11 cellular contexts compared by ENCODE assay signal in the genomic region with DNA sequence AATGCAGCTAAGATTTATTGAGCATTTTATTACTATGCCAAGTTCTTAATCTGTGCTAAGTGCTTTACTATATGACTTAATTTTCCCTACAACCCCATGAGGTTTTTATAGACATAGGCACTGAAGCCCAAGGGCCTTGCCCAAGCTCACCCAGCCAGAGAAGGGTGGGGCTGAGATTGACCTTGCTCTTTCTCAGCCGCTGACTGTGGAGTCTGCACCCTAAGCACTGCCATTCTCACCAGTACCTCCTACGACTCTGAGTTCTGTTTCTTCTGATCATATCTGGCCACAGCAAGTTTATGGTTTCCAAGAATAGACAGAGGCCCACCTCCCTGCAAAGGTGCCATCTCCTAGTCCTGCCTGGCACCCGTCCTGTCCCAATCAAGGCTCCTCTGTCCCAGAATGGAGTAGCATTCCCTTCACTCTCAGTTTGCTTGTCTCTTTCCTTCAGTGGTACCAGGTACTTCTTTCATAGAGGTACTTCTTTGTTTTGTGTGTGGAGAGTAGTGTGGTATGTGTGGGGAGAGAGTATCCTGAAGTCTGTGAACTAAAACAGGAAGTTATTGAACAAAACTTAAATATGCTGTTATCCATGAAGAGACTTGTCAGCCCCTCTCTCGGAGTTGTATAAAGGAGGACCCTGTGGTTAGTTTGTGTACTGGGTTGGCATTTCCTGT. TPM values are rescaled to one million over a fixed set of nuclear protein-coding genes. Genes with fewer than 3 reads are reported as not detected.
A peak's percentile ranks its signal among the peaks of the same experiment; 100 is the strongest.
DNase-seq lines count a peak whose midpoint lies in the region; ATAC-seq and TF ChIP-seq lines count a peak whose summit lies in the region.
"Had no signal": no experiment of that assay in that cellular context is flagged by ENCODE, and none has a peak within 500 bp of the region (broad histone marks: within the 10 kb centered on the region; RNA-seq: fewer than 3 reads in every experiment).

No MANE protein-coding gene starts in this region.

- peak overlapping the region; percentile 59 for H3K27ac Mint-ChIP-seq in MCF 10A (ENCODE audit: low read depth, unreplicated experiment)
- H3K27ac Mint-ChIP-seq in WTC11, result peak overlapping the region; percentile 13; the same call in 1 of the 2 replicates
- peak overlapping the region; percentile 6 to 69 (median 48) for H3K27ac Mint-ChIP-seq in immature natural killer cell
- H3K27ac Mint-ChIP-seq in stimulated activated naive CD8-positive, alpha-beta T cell treated with anti-CD3 and anti-CD28 coated beads, Interleukin-15, amount 100 ng/mL, for 72 hours, result peak overlapping the region; percentile 77 to 95
- H3K27ac Mint-ChIP-seq in type B pancreatic cell, result no peak overlapping the region

- TF ChIP-seq CTCF in MCF 10A (IDR thresholded peaks at IDR 0.05; ENCODE audit: unreplicated experiment) (no peak), breast epithelium (IDR thresholded peaks at IDR 0.05) (no peak), WTC11 (IDR thresholded peaks at IDR 0.05) (no peak), type B pancreatic cell (conservative IDR thresholded peaks at IDR 0.05) (no peak)

- no peak for ATAC-seq in WTC11
- ATAC-seq in stimulated activated naive CD8-positive, alpha-beta T cell treated with anti-CD3 and anti-CD28 coated beads, Interleukin-15, amount 100 ng/mL, for 72 hours, result no peak
- ATAC-seq: gastroesophageal sphincter had no signal

- intact Hi-C loops in MCF 10A (cut with micrococcal nuclease) (no loop called here), breast epithelium (cut with DNase I; ENCODE audit: low total_unique reads) (no loop called here)

- H3K9me3 Mint-ChIP-seq in MCF 10A (ENCODE audit: unreplicated experiment) (no peaks in the 10 kb centered on the region), WTC11 (no peaks in the 10 kb centered on the region), immature natural killer cell (no peaks in the 10 kb centered on the region), type B pancreatic cell (no peaks in the 10 kb centered on the region)
- no peaks in the 10 kb centered on the region for H3K9me3 Mint-ChIP-seq in stimulated activated naive CD8-positive, alpha-beta T cell treated with anti-CD3 and anti-CD28 coated beads, Interleukin-15, amount 100 ng/mL, for 72 hours
- H3K9me3 Mint-ChIP-seq: IgD-negative memory B cell had no signal

- CTCF ChIA-PET in MCF 10A (lab: Yijun Ruan, JAX) (interaction anchor here (0.5 to 1.5 kb wide), 4 partner anchors 13 to 75 kb away, joined by 3 read pairs; no protein-coding TSS in a partner anchor), WTC11 (lab: Charles Lee) (no interaction called here), HEK293T (lab: Yijun Ruan, JAX) (no interaction called here)

- H3K27ac ChIP-seq in breast epithelium, result no peak overlapping the region
- H3K27ac ChIP-seq: gastroesophageal sphincter, VCaP had no signal

- DNase-seq in MCF 10A (ENCODE audit: unreplicated experiment) (no peak), breast epithelium (ENCODE audit: low spot score in 2 of 2) (no peak), WTC11 (ENCODE audit: low spot score) (no peak), immature natural killer cell (peak; percentile 16 to 38 (median 29)), HEK293T (ENCODE audit: extremely low spot score) (no peak), type B pancreatic cell (ENCODE audit: extremely low spot score, unreplicated experiment) (no peak), SIG-M5 (lab: John Stamatoyannopoulos, UW) (no peak)
- DNase-seq in stimulated activated naive CD8-positive, alpha-beta T cell treated with anti-CD3 and anti-CD28 coated beads, Interleukin-15, amount 100 ng/mL, for 72 hours, result no peak

- H3K4me1 ChIP-seq in breast epithelium, result no peaks in the 10 kb centered on the region

- H3K4me1 Mint-ChIP-seq in MCF 10A (ENCODE audit: insufficient read depth, unreplicated experiment) (peaks cover 14% of the 10 kb centered on the region), WTC11 (peaks cover 5% of the 10 kb centered on the region), immature natural killer cell (peaks cover 54 to 65% of the 10 kb centered on the region in 2 donors), type B pancreatic cell (ENCODE audit: unreplicated experiment) (peaks cover 6% of the 10 kb centered on the region)
- peaks cover 23% of the 10 kb centered on the region for H3K4me1 Mint-ChIP-seq in stimulated activated naive CD8-positive, alpha-beta T cell treated with anti-CD3 and anti-CD28 coated beads, Interleukin-15, amount 100 ng/mL, for 72 hours

- TF ChIP-seq POLR2A in breast epithelium (IDR thresholded peaks at IDR 0.05), result no peak

- H3K4me3 Mint-ChIP-seq in MCF 10A (ENCODE audit: unreplicated experiment), result no peak overlapping the region
- H3K4me3 Mint-ChIP-seq in WTC11, result no peak overlapping the region
- H3K4me3 Mint-ChIP-seq in immature natural killer cell, result peak overlapping the region; percentile 17 to 73 (median 45)
- H3K4me3 Mint-ChIP-seq in stimulated activated naive CD8-positive, alpha-beta T cell treated with anti-CD3 and anti-CD28 coated beads, Interleukin-15, amount 100 ng/mL, for 72 hours, result no peak overlapping the region
- H3K4me3 Mint-ChIP-seq in type B pancreatic cell, result no peak overlapping the region
- H3K4me3 Mint-ChIP-seq: IgD-negative memory B cell had no signal

- H3K36me3 ChIP-seq in breast epithelium, result peaks cover 18% of the 10 kb centered on the region

- BruUV-seq in MCF 10A (replicated peaks; lab: Mats Ljungman, UMichigan), result no TSS peak

- H3K9me3 ChIP-seq in breast epithelium, result no peaks in the 10 kb centered on the region
- H3K9me3 ChIP-seq: gastroesophageal sphincter had no signal

- H3K36me3 Mint-ChIP-seq in MCF 10A (ENCODE audit: insufficient read depth, unreplicated experiment) (peaks cover 100% of the 10 kb centered on the region), WTC11 (peaks cover 67% of the 10 kb centered on the region), immature natural killer cell (peaks cover 69 to 71% (median 69%) of the 10 kb centered on the region in 3 donors), type B pancreatic cell (peaks cover 37% of the 10 kb centered on the region)

- POLR2A ChIA-PET in MCF 10A (lab: Yijun Ruan, JAX) (interaction anchor here (1.2 kb wide), 1 partner anchor 7 kb away, joined by 3 read pairs; no protein-coding TSS in a partner anchor), WTC11 (lab: Charles Lee) (no interaction called here), HEK293T (lab: Yijun Ruan, JAX) (no interaction called here)

- no peaks in the 10 kb centered on the region for H3K27me3 ChIP-seq in breast epithelium
- H3K27me3 ChIP-seq: gastroesophageal sphincter had no signal

- no peak overlapping the region for H3K4me3 ChIP-seq in breast epithelium
- H3K4me3 ChIP-seq: gastroesophageal sphincter had no signal

- H3K27me3 Mint-ChIP-seq in MCF 10A (ENCODE audit: insufficient read depth, unreplicated experiment), result no peaks in the 10 kb centered on the region
- no peaks in the 10 kb centered on the region for H3K27me3 Mint-ChIP-seq in WTC11 (ENCODE audit: low read depth)
- H3K27me3 Mint-ChIP-seq in immature natural killer cell (ENCODE audit: low read depth in 3 of 3), result peaks cover 8 to 20% (median 18%) of the 10 kb centered on the region in 3 donors
- no peaks in the 10 kb centered on the region for H3K27me3 Mint-ChIP-seq in stimulated activated naive CD8-positive, alpha-beta T cell treated with anti-CD3 and anti-CD28 coated beads, Interleukin-15, amount 100 ng/mL, for 72 hours
- H3K27me3 Mint-ChIP-seq in type B pancreatic cell, result no peaks in the 10 kb centered on the region
- H3K27me3 Mint-ChIP-seq: IgD-negative memory B cell had no signal

TF ChIP-seq in WTC11, 78 proteins besides CTCF, POLR2A, EP300 and RAD21 (continues in another document):
- TF ChIP-seq ETV6 (CRISPR knock-in tag; IDR thresholded peaks at IDR 0.05), result no peak
- no peak for TF ChIP-seq GRHL2 (CRISPR knock-in tag; IDR thresholded peaks at IDR 0.05; ENCODE audit: insufficient replicate concordance, severe bottlenecking)

TF ChIP-seq in HEK293T, 16 proteins besides CTCF, POLR2A, EP300 and RAD21:
- TF ChIP-seq ZNF384 (IDR thresholded peaks at IDR 0.05), result no peak
- TF ChIP-seq CTBP1 (IDR thresholded peaks at IDR 0.05; ENCODE audit: borderline replicate concordance), result no peak
- no peak for TF ChIP-seq HDGF (IDR thresholded peaks at IDR 0.05; ENCODE audit: borderline replicate concordance)
- no peak for TF ChIP-seq L3MBTL2 (conservative IDR thresholded peaks at IDR 0.05)
- no peak for TF ChIP-seq BHLHE40 (IDR thresholded peaks at IDR 0.05; ENCODE audit: borderline replicate concordance)
- no peak for TF ChIP-seq NFRKB (IDR thresholded peaks at IDR 0.05)
- no peak for TF ChIP-seq ELF4 (IDR thresholded peaks at IDR 0.05)
- TF ChIP-seq SP1 (IDR thresholded peaks at IDR 0.05), result no peak
- TF ChIP-seq FOXM1 (IDR thresholded peaks at IDR 0.05; ENCODE audit: borderline replicate concordance), result no peak
- no peak for TF ChIP-seq FOXA1 (IDR thresholded peaks at IDR 0.05)

RNA-seq across cellular contexts. Expression of gene CSF1R, which starts 42.6 kb away (rescaled TPM):
- total RNA-seq in MCF 10A (2022) (0.88 and 1.6 TPM in 2 replicates), breast epithelium (10 to 100 TPM; 11.5 to 79.0 (median 24.1) TPM), WTC11 (2021) (0.07 to 0.20 TPM (median 0.14 TPM) in 3 replicates), type B pancreatic cell (ENCODE audit: low replicate concordance) (1.6 and 4.0 TPM in 2 replicates)
- polyA plus RNA-seq in immature natural killer cell, result 10 to 100 TPM in 1 of 3 donors, 1 to 10 TPM in 1, under 1 TPM in 1; 0.82 to 10.4 (median 2.5) TPM

RNA-seq across cellular contexts. Expression of gene HMGXB3, which starts 43.3 kb away (rescaled TPM):
- total RNA-seq in MCF 10A (2022), result 66.8 and 67.8 TPM in 2 replicates
- total RNA-seq in breast epithelium, result 10 to 100 TPM; 35.2 to 80.9 (median 57.7) TPM
- 27.8 to 31.6 TPM (median 31.4 TPM) in 3 replicates for total RNA-seq in WTC11 (2021)
- polyA plus RNA-seq in immature natural killer cell, result 10 to 100 TPM in 2 of 3 donors, 1 to 10 TPM in 1; 5.2 to 16.2 (median 12.7) TPM
- 36.3 and 40.5 TPM in 2 replicates for total RNA-seq in type B pancreatic cell (ENCODE audit: low replicate concordance)

RNA-seq across cellular contexts. Expression of gene TIGD6, which starts 43.3 kb away (rescaled TPM):
- 9.0 and 10.6 TPM in 2 replicates for total RNA-seq in MCF 10A (2022)
- 10 to 100 TPM in 1 of 3 donors, 1 to 10 TPM in 2; 5.6 to 11.0 (median 5.6) TPM for total RNA-seq in breast epithelium
- total RNA-seq in WTC11 (2021), result 2.1 to 3.2 TPM (median 2.8 TPM) in 3 replicates
- polyA plus RNA-seq in immature natural killer cell, result 1 to 10 TPM in 2 of 3 donors, under 1 TPM in 1; 0.48 to 2.0 (median 1.1) TPM
- 4.9 and 5.5 TPM in 2 replicates for total RNA-seq in type B pancreatic cell (ENCODE audit: low replicate concordance)

Comparison
In these comparisons a context has a peak if more than half of its experiments do, and no peak if none do; other contexts are left out.
1. DNase-seq: peak in immature natural killer cell (3 of 3); none in MCF 10A (single experiment), breast epithelium (0 of 2), WTC11 (single experiment), stimulated activated naive CD8-positive, alpha-beta T cell treated with anti-CD3 and anti-CD28 coated beads, Interleukin-15, amount 100 ng/mL, for 72 hours (0 of 2), HEK293T (single experiment), type B pancreatic cell (single experiment) and SIG-M5 (single experiment).
2. H3K4me3 Mint-ChIP-seq: peak in immature natural killer cell (5 of 5); none in MCF 10A (single experiment), WTC11 (single experiment), stimulated activated naive CD8-positive, alpha-beta T cell treated with anti-CD3 and anti-CD28 coated beads, Interleukin-15, amount 100 ng/mL, for 72 hours (0 of 2) and type B pancreatic cell (single experiment).